ENCODE assay signal across 19 cellular contexts in the genomic region with DNA sequence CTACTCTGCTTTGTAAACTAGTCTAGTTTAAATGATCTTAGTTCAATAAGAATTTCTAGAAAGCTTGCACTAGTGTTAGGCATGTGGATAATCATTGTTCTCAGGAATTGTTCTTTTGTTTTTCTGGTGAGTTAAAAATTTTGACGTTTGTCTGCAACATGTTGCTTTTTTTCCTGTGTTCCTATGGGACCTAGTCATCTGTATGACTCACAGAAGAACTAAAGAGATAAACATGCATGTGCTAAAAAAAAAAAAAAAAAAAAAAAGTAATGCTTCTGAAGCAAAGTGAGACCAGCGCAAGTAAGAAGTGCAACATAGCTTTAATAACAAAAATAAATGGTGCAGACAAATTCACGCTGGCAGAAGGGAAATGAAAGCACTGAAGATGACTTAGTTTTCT.
A peak's percentile ranks its signal among the peaks of the same experiment; 100 is the strongest.
DNase-seq lines count a peak whose midpoint lies in the region; ATAC-seq, FAIRE-seq and TF ChIP-seq lines count a peak whose summit lies in the region.
"Had no signal": no experiment of that assay in that cellular context is flagged by ENCODE, and none has a peak within 500 bp of the region (broad histone marks: within the 10 kb centered on the region; RNA-seq: fewer than 3 reads in every experiment).

No MANE protein-coding gene starts in this region.

- no peak overlapping the region for H3K4ac ChIP-seq in IMR-90 (ENCODE audit: low read depth, low read length)

- H3K18ac ChIP-seq in IMR-90 (ENCODE audit: low read depth, low read length) = no peak overlapping the region

- no peaks in the 10 kb centered on the region for H3K9me3 Mint-ChIP-seq in activated CD8-positive, alpha-beta T cell treated with anti-CD3 and anti-CD28 coated beads for 36 hours
- H3K9me3 Mint-ChIP-seq: activated T-cell treated with anti-CD3 and anti-CD28 coated beads, Interleukin-2, amount 50 U/mL, for 24 hours had no signal

- H3K4me2 ChIP-seq in IMR-90 (ENCODE audit: low read depth, low read length) = no peak overlapping the region

- H3K27me3 ChIP-seq in IMR-90 (ENCODE audit: control insufficient read depth, insufficient read depth, low read length) (no peaks in the 10 kb centered on the region), bronchial epithelial cell (ENCODE audit: control insufficient read depth, insufficient read depth, low read length) (no peaks in the 10 kb centered on the region), kidney epithelial cell (ENCODE audit: control insufficient read depth, insufficient read depth, low read length) (no peaks in the 10 kb centered on the region)
- H3K27me3 ChIP-seq: dorsolateral prefrontal cortex, gastrocnemius medialis had no signal

- no peak overlapping the region for H3K27ac ChIP-seq in IMR-90 (ENCODE audit: insufficient read depth, low read length)
- H3K27ac ChIP-seq: dorsolateral prefrontal cortex, gastrocnemius medialis had no signal

- TF ChIP-seq POLR2A in IMR-90 (IDR thresholded peaks at IDR 0.05; ENCODE audit: low read depth, low read length) = no peak

- no TSS peak for BruUV-seq in IMR-90 (replicated peaks; lab: Mats Ljungman, UMichigan)

- FAIRE-seq in bronchial epithelial cell (lab: Jason Lieb, UNC) = no peak
- FAIRE-seq: GM12891 had no signal

- H3K4me3 ChIP-seq in AG10803 (ENCODE audit: low read length) (no peak overlapping the region), IMR-90 (ENCODE audit: insufficient read depth, low read depth, low read length) (no peak overlapping the region), bronchial epithelial cell (ENCODE audit: low read depth, low read length) (no peak overlapping the region), kidney epithelial cell (ENCODE audit: low read depth, low read length) (no peak overlapping the region)
- H3K4me3 ChIP-seq: dorsolateral prefrontal cortex, gastrocnemius medialis had no signal

- POLR2A ChIA-PET in IMR-90 (lab: Charles Lee; ENCODE audit: unreplicated experiment) = no interaction called here
- POLR2A ChIA-PET in activated CD8-positive, alpha-beta T cell treated with anti-CD3 and anti-CD28 coated beads for 36 hours (lab: Charles Lee) = no interaction called here

- whole genome bisulfite sequencing in IMR-90 (ENCODE audit: extremely low coverage in 2 of 2, insufficient read length in 1 of 2), 2 experiments = no CpG with 5 or more reads among the region's 3 CpGs

- intact Hi-C loops in IMR-90 (cut with micrococcal nuclease) = no loop called here
- intact Hi-C loops in activated CD8-positive, alpha-beta T cell treated with anti-CD3 and anti-CD28 coated beads for 36 hours (cut with micrococcal nuclease) = no loop called here

- no peak overlapping the region for H3K56ac ChIP-seq in IMR-90 (ENCODE audit: extremely low read depth, insufficient read depth, low read length)

- no peak overlapping the region for H2AK5ac ChIP-seq in IMR-90 (ENCODE audit: low read depth, low read length)

- H3K9ac ChIP-seq in IMR-90 (ENCODE audit: low read depth, low read length) = no peak overlapping the region

- no peak overlapping the region for H4K91ac ChIP-seq in IMR-90 (ENCODE audit: insufficient read depth, low read depth, low read length)

- H3K9me3 ChIP-seq in IMR-90 (ENCODE audit: control insufficient read depth, insufficient read depth, low read length) = no peaks in the 10 kb centered on the region
- H3K9me3 ChIP-seq: gastrocnemius medialis had no signal

- peak; percentile 69 for DNase-seq in AG10803 (ENCODE audit: low read depth)
- peak; percentile 34 for DNase-seq in IMR-90
- peak; percentile 87 for DNase-seq in bronchial epithelial cell (ENCODE audit: low read depth)
- peak; percentile 0 for DNase-seq in kidney epithelial cell (ENCODE audit: low read depth)
- DNase-seq in activated CD8-positive, alpha-beta T cell treated with anti-CD3 and anti-CD28 coated beads for 36 hours = no peak
- no peak for DNase-seq in stimulated activated CD4-positive, alpha-beta T cell treated with anti-CD3 and anti-CD28 coated beads, Interleukin-2, amount 100 ng/mL, for 48 hours
- DNase-seq in GDM1 (lab: John Stamatoyannopoulos, UW) = no peak
- DNase-seq in GM19238 (ENCODE audit: insufficient read length, low spot score) = no peak
- DNase-seq: activated CD4-positive, CD25-positive, alpha-beta regulatory T cell treated with anti-CD3 and anti-CD28 coated beads, Interleukin-2, amount 50 U/mL, for 72 hours; activated naive CD8-positive, alpha-beta T cell treated with anti-CD3 and anti-CD28 coated beads, Interleukin-2, amount 10 ng/mL, durations not matched to agents 7 days and 5 days; activated T-cell treated with anti-CD3 and anti-CD28 coated beads, Interleukin-2, amount 50 U/mL, for 24 hours; DND-41; dorsolateral prefrontal cortex; gastrocnemius medialis; immature natural killer cell; NCI-H82; stimulated activated CD4-positive, alpha-beta T cell treated with anti-CD3 and anti-CD28 coated beads, Interleukin-12 subunit alpha, Interleukin-12 subunit beta, amount 100 ng/mL, for 4 hours; T-helper 2 cell had no signal

- no peak overlapping the region for H4K8ac ChIP-seq in IMR-90 (ENCODE audit: low read depth in 2 of 2, low read length in 2 of 2)

- no peak overlapping the region for H3K23ac ChIP-seq in IMR-90 (ENCODE audit: low read depth, low read length)

- no peaks in the 10 kb centered on the region for H3K4me1 ChIP-seq in IMR-90 (ENCODE audit: control insufficient read depth, insufficient read depth, low read length)
- H3K4me1 ChIP-seq: gastrocnemius medialis had no signal

- no peaks in the 10 kb centered on the region for H3K9me1 ChIP-seq in IMR-90 (ENCODE audit: insufficient read depth, low read length)

- no peaks in the 10 kb centered on the region for H3K36me3 ChIP-seq in IMR-90 (ENCODE audit: control insufficient read depth, insufficient read depth, low read length)
- H3K36me3 ChIP-seq in bronchial epithelial cell (ENCODE audit: control insufficient read depth, insufficient read depth, low read length) = no peaks in the 10 kb centered on the region
- H3K36me3 ChIP-seq in kidney epithelial cell (ENCODE audit: control insufficient read depth, insufficient read depth, low read length) = no peaks in the 10 kb centered on the region
- H3K36me3 ChIP-seq: gastrocnemius medialis had no signal

- H2BK120ac ChIP-seq in IMR-90 (ENCODE audit: low read depth, low read length) = no peak overlapping the region

- no peak overlapping the region for H2BK20ac ChIP-seq in IMR-90 (ENCODE audit: low read depth, low read length)

- no peak for TF ChIP-seq RAD21 in IMR-90 (IDR thresholded peaks at IDR 0.05; ENCODE audit: low read length)

- H3K27ac Mint-ChIP-seq in activated CD8-positive, alpha-beta T cell treated with anti-CD3 and anti-CD28 coated beads for 36 hours = no peak overlapping the region
- H3K27ac Mint-ChIP-seq: activated naive CD8-positive, alpha-beta T cell treated with anti-CD3 and anti-CD28 coated beads, Interleukin-2, amount 10 ng/mL, durations not matched to agents 7 days and 5 days; activated T-cell treated with anti-CD3 and anti-CD28 coated beads, Interleukin-2, amount 50 U/mL, for 24 hours; immature natural killer cell had no signal

- no peak for TF ChIP-seq CTCF in AG10803 (conservative IDR thresholded peaks at IDR 0.05; ENCODE audit: low read length)
- TF ChIP-seq CTCF in IMR-90 (conservative IDR thresholded peaks at IDR 0.05; ENCODE audit: low read depth, low read length) = no peak
- no peak for TF ChIP-seq CTCF in bronchial epithelial cell (IDR thresholded peaks at IDR 0.05; ENCODE audit: insufficient read depth, low read length, severe bottlenecking)
- TF ChIP-seq CTCF in kidney epithelial cell (IDR thresholded peaks at IDR 0.05; ENCODE audit: insufficient read depth, low read length, poor library complexity, severe bottlenecking) = no peak
- TF ChIP-seq CTCF in activated CD8-positive, alpha-beta T cell treated with anti-CD3 and anti-CD28 coated beads for 36 hours (IDR thresholded peaks at IDR 0.05) = no peak

- peak; percentile 42; the same call in 1 of the 2 replicates for ATAC-seq in IMR-90 (ENCODE audit: low read depth)
- ATAC-seq in activated CD8-positive, alpha-beta T cell treated with anti-CD3 and anti-CD28 coated beads for 36 hours = no peak
- ATAC-seq: gastrocnemius medialis had no signal

- no peak overlapping the region for H3K14ac ChIP-seq in IMR-90 (replicated peaks; ENCODE audit: low read depth, low read length)

- H2BK5ac ChIP-seq in IMR-90 (ENCODE audit: low read depth, low read length, poor library complexity, severe bottlenecking) = no peak overlapping the region

- in situ Hi-C loops in IMR-90 (cut with MboI; ENCODE audit: low sequenced_read_pairs) = no loop called here

- CTCF ChIA-PET in IMR-90 (lab: Yijun Ruan, JAX) = no interaction called here
- CTCF ChIA-PET in activated CD8-positive, alpha-beta T cell treated with anti-CD3 and anti-CD28 coated beads for 36 hours (lab: Charles Lee) = no interaction called here

- no peak overlapping the region for H4K5ac ChIP-seq in IMR-90 (ENCODE audit: low read depth, low read length)

- no peak overlapping the region for H2BK15ac ChIP-seq in IMR-90 (ENCODE audit: low read depth, low read length)

- no peaks in the 10 kb centered on the region for H3K36me3 Mint-ChIP-seq in activated CD8-positive, alpha-beta T cell treated with anti-CD3 and anti-CD28 coated beads for 36 hours (ENCODE audit: low read depth)
- H3K36me3 Mint-ChIP-seq: activated naive CD8-positive, alpha-beta T cell treated with anti-CD3 and anti-CD28 coated beads, Interleukin-2, amount 10 ng/mL, durations not matched to agents 7 days and 5 days; immature natural killer cell had no signal

- H3K79me1 ChIP-seq in IMR-90 (ENCODE audit: low read depth in 1 of 2, low read length in 2 of 2) = no peaks in the 10 kb centered on the region

- H4K20me1 ChIP-seq in IMR-90 (ENCODE audit: insufficient read depth, low read length) = no peaks in the 10 kb centered on the region

- H2AFZ ChIP-seq in IMR-90 (replicated peaks; ENCODE audit: low read length, poor library complexity) = no peak overlapping the region

- dilution Hi-C loops in IMR-90 (cut with HindIII; ENCODE audit: low sequenced_read_pairs, unreplicated experiment) = no loop called here

- no peaks in the 10 kb centered on the region for H3K4me1 Mint-ChIP-seq in activated CD8-positive, alpha-beta T cell treated with anti-CD3 and anti-CD28 coated beads for 36 hours (ENCODE audit: low read depth)
- H3K4me1 Mint-ChIP-seq: activated naive CD8-positive, alpha-beta T cell treated with anti-CD3 and anti-CD28 coated beads, Interleukin-2, amount 10 ng/mL, durations not matched to agents 7 days and 5 days; immature natural killer cell had no signal

- no peak overlapping the region for H3K4me3 Mint-ChIP-seq in activated CD8-positive, alpha-beta T cell treated with anti-CD3 and anti-CD28 coated beads for 36 hours
- H3K4me3 Mint-ChIP-seq: activated naive CD8-positive, alpha-beta T cell treated with anti-CD3 and anti-CD28 coated beads, Interleukin-2, amount 10 ng/mL, durations not matched to agents 7 days and 5 days; activated T-cell treated with anti-CD3 and anti-CD28 coated beads, Interleukin-2, amount 50 U/mL, for 24 hours; immature natural killer cell had no signal

- H2AK9ac ChIP-seq in IMR-90 (replicated peaks; ENCODE audit: low read depth, low read length, poor library complexity) = no peak overlapping the region

- no peaks in the 10 kb centered on the region for H3K27me3 Mint-ChIP-seq in activated CD8-positive, alpha-beta T cell treated with anti-CD3 and anti-CD28 coated beads for 36 hours
- H3K27me3 Mint-ChIP-seq: activated naive CD8-positive, alpha-beta T cell treated with anti-CD3 and anti-CD28 coated beads, Interleukin-2, amount 10 ng/mL, durations not matched to agents 7 days and 5 days; activated T-cell treated with anti-CD3 and anti-CD28 coated beads, Interleukin-2, amount 50 U/mL, for 24 hours had no signal

Comparison
In these comparisons a context has a peak if more than half of its experiments do, and no peak if none do; other contexts are left out.
1. DNase-seq: peak in AG10803 (single experiment), IMR-90 (single experiment), bronchial epithelial cell (single experiment) and kidney epithelial cell (single experiment); none in activated CD8-positive, alpha-beta T cell treated with anti-CD3 and anti-CD28 coated beads for 36 hours (single experiment), stimulated activated CD4-positive, alpha-beta T cell treated with anti-CD3 and anti-CD28 coated beads, Interleukin-2, amount 100 ng/mL, for 48 hours (0 of 2), GDM1 (single experiment) and GM19238 (single experiment).